ENCODE assay signal across 18 cellular contexts in the genomic region with DNA sequence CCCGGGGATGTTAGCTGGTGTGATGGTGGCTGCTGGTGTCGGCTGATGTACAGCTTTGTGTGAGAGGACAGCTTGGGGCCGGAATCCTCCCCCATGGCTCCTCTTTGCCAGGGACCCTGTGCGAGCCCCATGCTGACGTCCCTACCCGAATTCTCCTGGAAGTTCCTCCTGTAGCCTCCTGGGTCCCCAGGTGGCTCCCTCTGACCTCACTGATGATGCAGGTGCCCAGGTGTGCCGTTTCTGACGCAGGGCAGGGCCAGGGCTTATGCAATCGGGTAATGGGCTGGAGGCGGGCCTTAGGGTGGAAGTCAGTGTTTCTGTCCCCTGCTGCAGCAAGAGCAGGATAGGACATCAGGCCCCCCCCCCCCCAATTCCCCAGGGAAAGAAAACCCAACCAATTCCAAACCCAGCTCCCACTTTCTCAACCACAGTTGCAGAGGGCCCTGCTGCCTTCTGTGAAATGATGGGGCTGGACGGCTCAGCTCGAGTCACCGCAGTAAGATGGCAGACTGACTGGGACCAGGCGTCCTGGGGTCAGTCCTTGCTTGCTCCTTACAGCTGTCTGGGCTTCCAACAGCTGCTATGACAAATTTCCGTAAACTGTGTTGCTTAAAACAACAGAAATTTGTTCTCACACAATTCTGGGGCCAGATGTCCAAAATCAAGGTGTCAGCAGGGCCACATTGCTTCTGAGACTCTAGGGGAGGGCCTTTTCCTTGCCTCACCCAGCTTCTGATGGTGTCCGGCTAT.
"Had no signal": no experiment of that assay in that cellular context is flagged by ENCODE, and none has a peak within 500 bp of the region (broad histone marks: within the 10 kb centered on the region; RNA-seq: fewer than 3 reads in every experiment).

No MANE protein-coding gene starts in this region.

- H3K27ac Mint-ChIP-seq: activated CD4-positive, alpha-beta memory T cell treated with anti-CD3 and anti-CD28 coated beads, Interleukin-2, amount 10 ng/mL, durations not matched to agents 7 days and 5 days; activated naive CD8-positive, alpha-beta T cell treated with anti-CD3 and anti-CD28 coated beads for 36 hours had no signal

- H3K9me3 ChIP-seq: body of pancreas, esophagus muscularis mucosa, ovary, spleen had no signal

- H3K27me3 ChIP-seq: body of pancreas, esophagus muscularis mucosa, ovary, spleen had no signal

- DNase-seq: activated CD4-positive, alpha-beta memory T cell treated with anti-CD3 and anti-CD28 coated beads, Interleukin-2, amount 10 ng/mL, durations not matched to agents 7 days and 5 days; activated CD4-positive, alpha-beta T cell treated with anti-CD3 and anti-CD28 coated beads for 4 hours; activated gamma-delta T cell; activated naive CD8-positive, alpha-beta T cell treated with anti-CD3 and anti-CD28 coated beads for 36 hours; activated T-cell treated with anti-CD3 and anti-CD28 coated beads, Interleukin-2, amount 50 U/mL, for 4 hours; amygdala; body of pancreas; central memory CD4-positive, alpha-beta T cell; cortex of kidney; effector CD4-positive, alpha-beta T cell; hypothalamus; kidney glomerular epithelial cell; ovary; spleen; stimulated activated naive CD8-positive, alpha-beta T cell treated with anti-CD3 and anti-CD28 coated beads, Interleukin-15, amount 100 ng/mL, for 72 hours had no signal

- ATAC-seq: activated T-cell treated with anti-CD3 and anti-CD28 coated beads, Interleukin-2, amount 50 U/mL, for 4 hours; body of pancreas; sciatic nerve; stimulated activated naive CD8-positive, alpha-beta T cell treated with anti-CD3 and anti-CD28 coated beads, Interleukin-15, amount 100 ng/mL, for 72 hours had no signal

- H3K27ac ChIP-seq: body of pancreas, esophagus muscularis mucosa, ovary, spleen had no signal

- H3K4me3 ChIP-seq: body of pancreas, esophagus muscularis mucosa, ovary, spleen had no signal

- H3K27me3 Mint-ChIP-seq: activated CD4-positive, alpha-beta memory T cell treated with anti-CD3 and anti-CD28 coated beads, Interleukin-2, amount 10 ng/mL, durations not matched to agents 7 days and 5 days; activated naive CD8-positive, alpha-beta T cell treated with anti-CD3 and anti-CD28 coated beads for 36 hours; stimulated activated naive CD8-positive, alpha-beta T cell treated with anti-CD3 and anti-CD28 coated beads, Interleukin-15, amount 100 ng/mL, for 72 hours had no signal

- H3K4me3 Mint-ChIP-seq: activated CD4-positive, alpha-beta memory T cell treated with anti-CD3 and anti-CD28 coated beads, Interleukin-2, amount 10 ng/mL, durations not matched to agents 7 days and 5 days; activated naive CD8-positive, alpha-beta T cell treated with anti-CD3 and anti-CD28 coated beads for 36 hours; activated T-cell treated with anti-CD3 and anti-CD28 coated beads, Interleukin-2, amount 50 U/mL, for 4 hours; neural crest cell; stimulated activated naive CD8-positive, alpha-beta T cell treated with anti-CD3 and anti-CD28 coated beads, Interleukin-15, amount 100 ng/mL, for 72 hours had no signal

- H3K36me3 ChIP-seq: ovary had no signal

- H3K36me3 Mint-ChIP-seq: activated naive CD8-positive, alpha-beta T cell treated with anti-CD3 and anti-CD28 coated beads for 36 hours had no signal
